In genomic region chr20:20710847-20711315, GRCh38 we compare ENCODE assay signal across 1 cellular context.
A peak's percentile ranks its signal among the peaks of the same experiment; 100 is the strongest.
TF ChIP-seq lines count a peak whose summit lies in the region.

No MANE protein-coding gene starts in this region.

TF ChIP-seq in HepG2, 621 proteins besides CTCF, POLR2A, EP300 and RAD21 (continued from another document and continues in another):
- TF ChIP-seq PATZ1 (CRISPR knock-in tag; IDR thresholded peaks at IDR 0.05) (peak; percentile 57), GABPA (IDR thresholded peaks at IDR 0.05; ENCODE audit: low read depth, low read length) (no peak), GABPA (CRISPR knock-in tag; IDR thresholded peaks at IDR 0.05; ENCODE audit: low read depth) (peak; percentile 72), SRSF1 (optimal IDR thresholded peaks at IDR 0.05; ENCODE audit: low read depth, low read length) (no peak), SOX5 (CRISPR knock-in tag; IDR thresholded peaks at IDR 0.05; ENCODE audit: borderline replicate concordance) (peak; percentile 97), LCORL (IDR thresholded peaks at IDR 0.05) (no peak), LCORL (CRISPR knock-in tag; IDR thresholded peaks at IDR 0.05) (peak; percentile 72), HNRNPH1 (optimal IDR thresholded peaks at IDR 0.05; ENCODE audit: low read depth, low read length) (no peak), NFAT5 (CRISPR knock-in tag; IDR thresholded peaks at IDR 0.05) (no peak), REST (IDR thresholded peaks at IDR 0.05; ENCODE audit: borderline replicate concordance in 1 of 2, low read depth in 1 of 2, low read length in 2 of 2) (no peak), TRIM24 (CRISPR knock-in tag; IDR thresholded peaks at IDR 0.05) (no peak), ZNF33A (CRISPR knock-in tag; IDR thresholded peaks at IDR 0.05; ENCODE audit: borderline replicate concordance) (no peak), ZNF484 (CRISPR knock-in tag; IDR thresholded peaks at IDR 0.05; ENCODE audit: borderline replicate concordance, low read depth) (no peak), ZNF549 (CRISPR knock-in tag; IDR thresholded peaks at IDR 0.05) (no peak), FOXM1 (CRISPR knock-in tag; IDR thresholded peaks at IDR 0.05) (no peak), ZNF501 (CRISPR knock-in tag; IDR thresholded peaks at IDR 0.05) (no peak), CBX2 (IDR thresholded peaks at IDR 0.05; ENCODE audit: low read depth, low read length) (no peak), CBX2 (CRISPR knock-in tag; IDR thresholded peaks at IDR 0.05; ENCODE audit: low read depth) (no peak), ATF3 (CRISPR knock-in tag; IDR thresholded peaks at IDR 0.05) (no peak), MXD1 (CRISPR knock-in tag; IDR thresholded peaks at IDR 0.05) (no peak), YEATS4 (CRISPR knock-in tag; IDR thresholded peaks at IDR 0.05; ENCODE audit: borderline replicate concordance) (no peak), JUNB (CRISPR knock-in tag; IDR thresholded peaks at IDR 0.05; ENCODE audit: borderline replicate concordance) (no peak), ZGPAT (CRISPR knock-in tag; IDR thresholded peaks at IDR 0.05) (peak; percentile 63; the same call in 1 of the 2 replicates), RAD51 (IDR thresholded peaks at IDR 0.05; ENCODE audit: borderline replicate concordance) (no peak), PAF1 (CRISPR knock-in tag; IDR thresholded peaks at IDR 0.05) (no peak), ZNF382 (CRISPR knock-in tag; IDR thresholded peaks at IDR 0.05; ENCODE audit: borderline replicate concordance) (no peak), PRMT3 (CRISPR knock-in tag; IDR thresholded peaks at IDR 0.05; ENCODE audit: borderline replicate concordance, low read depth) (no peak), MIXL1 (CRISPR knock-in tag; IDR thresholded peaks at IDR 0.05) (peak; percentile 92), SYNCRIP (IDR thresholded peaks at IDR 0.05; ENCODE audit: insufficient read depth, low read depth, low read length) (no peak), GLMP (CRISPR knock-in tag; IDR thresholded peaks at IDR 0.05; ENCODE audit: borderline replicate concordance) (no peak), ARNTL (CRISPR knock-in tag; IDR thresholded peaks at IDR 0.05) (no peak), ZFYVE20 (CRISPR knock-in tag; IDR thresholded peaks at IDR 0.05; ENCODE audit: borderline replicate concordance, low read depth) (no peak), ZXDC (CRISPR knock-in tag; IDR thresholded peaks at IDR 0.05) (no peak), TAF1 (CRISPR knock-in tag; IDR thresholded peaks at IDR 0.05) (0 out of 2 replicates have a peak, but pooled peaks have one; percentile 16), TIGD3 (CRISPR knock-in tag; IDR thresholded peaks at IDR 0.05; ENCODE audit: borderline replicate concordance) (no peak), TBX2 (CRISPR knock-in tag; IDR thresholded peaks at IDR 0.05; ENCODE audit: borderline replicate concordance) (peak; percentile 97), CENPT (CRISPR knock-in tag; IDR thresholded peaks at IDR 0.05; ENCODE audit: low read depth) (no peak), CSRNP2 (CRISPR knock-in tag; conservative IDR thresholded peaks at IDR 0.05; ENCODE audit: low read depth) (no peak)
